1 cellular context compared by ENCODE assay signal in the genomic region with DNA sequence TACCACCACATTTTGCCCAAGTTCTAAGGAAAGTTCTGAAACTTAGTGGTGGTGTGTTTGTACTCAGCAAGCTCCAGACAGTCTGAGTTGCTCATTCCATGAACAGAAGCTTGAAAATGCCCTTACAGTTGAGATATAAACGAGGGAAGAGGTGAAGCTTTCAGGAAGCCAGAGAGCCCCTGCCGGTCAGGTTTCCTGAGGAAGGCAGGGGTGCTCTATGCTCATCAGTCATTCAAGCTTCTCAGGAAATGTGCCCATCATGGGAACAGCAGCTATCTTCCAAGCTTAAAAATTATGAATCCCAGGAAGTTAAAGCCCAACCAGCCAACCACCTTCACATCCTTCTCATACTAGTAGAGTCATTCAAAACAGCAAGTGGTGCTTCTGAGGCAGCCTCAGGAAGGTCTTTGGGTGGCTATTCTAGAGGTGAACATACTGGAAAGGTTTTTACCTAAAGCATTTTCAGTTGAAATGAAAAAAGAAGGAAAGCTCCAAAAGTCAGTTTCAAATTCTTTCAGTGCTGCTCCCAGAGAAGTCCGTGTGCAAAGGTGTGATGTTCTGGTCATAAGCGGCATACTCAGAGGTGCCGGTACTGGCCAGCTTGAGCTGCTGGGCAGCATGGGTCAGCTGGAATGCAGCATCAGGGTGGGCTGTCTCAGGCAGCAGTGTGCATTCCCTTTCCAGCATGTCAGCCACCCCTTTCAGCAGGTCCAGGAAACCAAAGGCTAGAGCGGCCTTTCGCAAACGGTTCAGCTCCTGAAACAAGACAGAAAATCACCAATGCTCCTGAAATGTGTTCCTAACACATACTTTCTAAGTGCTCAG.
A peak's percentile ranks its signal among the peaks of the same experiment; 100 is the strongest.
TF ChIP-seq lines count a peak whose summit lies in the region.

No MANE protein-coding gene starts in this region.

TF ChIP-seq in HEK293, 187 proteins besides CTCF, POLR2A, EP300 and RAD21 (continued from another document):
- TF ChIP-seq ZNF449 (tag by site-specific recombination; IDR thresholded peaks at IDR 0.05) = peak; percentile 99
- TF ChIP-seq HOXA7 (CRISPR knock-in tag; IDR thresholded peaks at IDR 0.05; ENCODE audit: borderline replicate concordance) = no peak
- no peak for TF ChIP-seq ZNF501 (tag by site-specific recombination; IDR thresholded peaks at IDR 0.05)
- peak; percentile 8; the same call in 1 of the 2 replicates for TF ChIP-seq IKZF3 (tag by site-specific recombination; IDR thresholded peaks at IDR 0.05)
- no peak for TF ChIP-seq BCL11B (tag by site-specific recombination; IDR thresholded peaks at IDR 0.05; ENCODE audit: low read depth)
